ENCODE assay signal across 16 cellular contexts in genomic region chr6:72955666-72956065, GRCh38.
DNase-seq lines count a peak whose midpoint lies in the region; ATAC-seq and TF ChIP-seq lines count a peak whose summit lies in the region.
"Had no signal": no experiment of that assay in that cellular context is flagged by ENCODE, and none has a peak within 500 bp of the region (broad histone marks: within the 10 kb centered on the region; RNA-seq: fewer than 3 reads in every experiment).

No MANE protein-coding gene starts in this region.

- TF ChIP-seq CTCF in HFFc6 (IDR thresholded peaks at IDR 0.05): no peak
- TF ChIP-seq CTCF in OCI-LY3 (IDR thresholded peaks at IDR 0.05; ENCODE audit: low read depth, low read length): no peak

- H3K4me3 Mint-ChIP-seq in HFFc6: peak overlapping the region; percentile 42; the same call in 1 of the 2 replicates
- no peak overlapping the region for H3K4me3 Mint-ChIP-seq in stimulated activated effector memory CD8-positive, alpha-beta T cell treated with anti-CD3 and anti-CD28 coated beads, Interleukin-12 subunit alpha, Interleukin-12 subunit beta, amount 100 ng/mL, for 72 hours
- H3K4me3 Mint-ChIP-seq in stimulated activated naive CD8-positive, alpha-beta T cell treated with anti-CD3 and anti-CD28 coated beads, Interleukin-15, amount 100 ng/mL, for 72 hours: no peak overlapping the region
- H3K4me3 Mint-ChIP-seq: activated B cell treated with CpG ODN at 0.5 μM for 24 hours had no signal

- no peak overlapping the region for H3K18ac ChIP-seq in mesendoderm (ENCODE audit: low read length)

- H2AK5ac ChIP-seq in mesendoderm (ENCODE audit: low read length): no peak overlapping the region

- intact Hi-C loops in head of caudate nucleus (cut with DNase I): no loop called here

- H2BK15ac ChIP-seq in mesendoderm (replicated peaks; ENCODE audit: low read depth): no peak overlapping the region

- H2BK5ac ChIP-seq in mesendoderm (ENCODE audit: low read length): no peak overlapping the region

- H4K8ac ChIP-seq in mesendoderm (ENCODE audit: low read depth, low read length): no peak overlapping the region

- H4K20me1 ChIP-seq in OCI-LY3 (ENCODE audit: insufficient read depth, low read length): no peaks in the 10 kb centered on the region

- no peaks in the 10 kb centered on the region for H3K36me3 ChIP-seq in OCI-LY3 (replicated peaks; ENCODE audit: low read depth, low read length)
- H3K36me3 ChIP-seq in mesendoderm (ENCODE audit: control insufficient read depth, insufficient read depth, low read length): no peaks in the 10 kb centered on the region
- H3K36me3 ChIP-seq: vagina had no signal

- no peak overlapping the region for H2AFZ ChIP-seq in OCI-LY3 (ENCODE audit: low read depth, low read length)

- H3K27ac Mint-ChIP-seq in HFFc6: peak overlapping the region; percentile 57
- H3K27ac Mint-ChIP-seq in stimulated activated effector memory CD8-positive, alpha-beta T cell treated with anti-CD3 and anti-CD28 coated beads, Interleukin-12 subunit alpha, Interleukin-12 subunit beta, amount 100 ng/mL, for 72 hours: no peak overlapping the region
- H3K27ac Mint-ChIP-seq in stimulated activated naive CD8-positive, alpha-beta T cell treated with anti-CD3 and anti-CD28 coated beads, Interleukin-15, amount 100 ng/mL, for 72 hours: no peak overlapping the region
- H3K27ac Mint-ChIP-seq: activated B cell treated with CpG ODN at 0.5 μM for 24 hours had no signal

- no peak overlapping the region for H3K9ac ChIP-seq in OCI-LY3 (ENCODE audit: low read length)
- no peak overlapping the region for H3K9ac ChIP-seq in mesendoderm (ENCODE audit: low read length)

- H3K56ac ChIP-seq in mesendoderm (ENCODE audit: low read length): no peak overlapping the region

- no peak overlapping the region for H2BK120ac ChIP-seq in mesendoderm (ENCODE audit: low read depth, low read length)

- H3K27me3 ChIP-seq in OCI-LY3 (ENCODE audit: low read depth, low read length) (no peaks in the 10 kb centered on the region), mesendoderm (ENCODE audit: insufficient read depth, low read length, poor library complexity) (no peaks in the 10 kb centered on the region)
- H3K27me3 ChIP-seq: vagina had no signal

- H3K27ac ChIP-seq in OCI-LY3 (ENCODE audit: low read length): no peak overlapping the region
- no peak overlapping the region for H3K27ac ChIP-seq in mesendoderm (ENCODE audit: low read depth, low read length)
- H3K27ac ChIP-seq: epithelial cell of prostate, vagina had no signal

- H3K36me3 Mint-ChIP-seq in HFFc6 (ENCODE audit: low read depth): no peaks in the 10 kb centered on the region
- H3K36me3 Mint-ChIP-seq in stimulated activated effector memory CD8-positive, alpha-beta T cell treated with anti-CD3 and anti-CD28 coated beads, Interleukin-12 subunit alpha, Interleukin-12 subunit beta, amount 100 ng/mL, for 72 hours: no peaks in the 10 kb centered on the region

- H3K9me3 ChIP-seq in OCI-LY3 (ENCODE audit: insufficient read depth, low read length): no peaks in the 10 kb centered on the region
- H3K9me3 ChIP-seq: vagina had no signal

- H3K79me2 ChIP-seq in OCI-LY3 (ENCODE audit: low read length): no peaks in the 10 kb centered on the region
- H3K79me2 ChIP-seq in mesendoderm (ENCODE audit: control insufficient read depth, insufficient read depth, low read length): no peaks in the 10 kb centered on the region

- peak overlapping the region; percentile 14; the same call in 1 of the 2 replicates for H3K4me2 ChIP-seq in OCI-LY3 (ENCODE audit: low read length)
- no peak overlapping the region for H3K4me2 ChIP-seq in mesendoderm (ENCODE audit: low read length)

- no peak overlapping the region for H4K5ac ChIP-seq in mesendoderm (ENCODE audit: low read length)

- no peaks in the 10 kb centered on the region for H3K9me3 Mint-ChIP-seq in HFFc6
- no peaks in the 10 kb centered on the region for H3K9me3 Mint-ChIP-seq in stimulated activated effector memory CD8-positive, alpha-beta T cell treated with anti-CD3 and anti-CD28 coated beads, Interleukin-12 subunit alpha, Interleukin-12 subunit beta, amount 100 ng/mL, for 72 hours
- H3K9me3 Mint-ChIP-seq in stimulated activated naive CD8-positive, alpha-beta T cell treated with anti-CD3 and anti-CD28 coated beads, Interleukin-15, amount 100 ng/mL, for 72 hours: no peaks in the 10 kb centered on the region
- H3K9me3 Mint-ChIP-seq: activated B cell treated with CpG ODN at 0.5 μM for 24 hours had no signal

- H3K4ac ChIP-seq in mesendoderm (ENCODE audit: low read depth, low read length): no peak overlapping the region

- no peak overlapping the region for H3K4me3 ChIP-seq in OCI-LY3 (ENCODE audit: low read length)
- H3K4me3 ChIP-seq in mesendoderm (ENCODE audit: low read length): no peak overlapping the region
- H3K4me3 ChIP-seq: lung, vagina had no signal

- H3K27me3 Mint-ChIP-seq in HFFc6 (ENCODE audit: insufficient read depth): no peaks in the 10 kb centered on the region; the same call in 1 of the 2 replicates
- no peaks in the 10 kb centered on the region for H3K27me3 Mint-ChIP-seq in stimulated activated naive CD8-positive, alpha-beta T cell treated with anti-CD3 and anti-CD28 coated beads, Interleukin-15, amount 100 ng/mL, for 72 hours
- H3K27me3 Mint-ChIP-seq: activated B cell treated with CpG ODN at 0.5 μM for 24 hours had no signal

- no peak overlapping the region for H3K23ac ChIP-seq in mesendoderm (ENCODE audit: low read length)

- peaks cover 6% of the 10 kb centered on the region; the same call in 1 of the 2 replicates for H3K4me1 ChIP-seq in OCI-LY3 (ENCODE audit: low read length)
- no peaks in the 10 kb centered on the region for H3K4me1 ChIP-seq in mesendoderm (ENCODE audit: control insufficient read depth, low read depth, low read length)
- H3K4me1 ChIP-seq: vagina had no signal

- ATAC-seq in stimulated activated effector memory CD8-positive, alpha-beta T cell treated with anti-CD3 and anti-CD28 coated beads, Interleukin-12 subunit alpha, Interleukin-12 subunit beta, amount 100 ng/mL, for 72 hours: no peak
- ATAC-seq in stimulated activated naive CD8-positive, alpha-beta T cell treated with anti-CD3 and anti-CD28 coated beads, Interleukin-15, amount 100 ng/mL, for 72 hours: no peak
- ATAC-seq: HCT116 had no signal

- no CpG with 5 or more reads among the region's 2 CpGs for WGBS in mesendoderm (ENCODE audit: extremely low coverage, insufficient coverage, low lambda C conversion rate)

- peaks cover 63% of the 10 kb centered on the region for H3K4me1 Mint-ChIP-seq in HFFc6 (ENCODE audit: low read depth)
- no peaks in the 10 kb centered on the region for H3K4me1 Mint-ChIP-seq in stimulated activated effector memory CD8-positive, alpha-beta T cell treated with anti-CD3 and anti-CD28 coated beads, Interleukin-12 subunit alpha, Interleukin-12 subunit beta, amount 100 ng/mL, for 72 hours
- H3K4me1 Mint-ChIP-seq in stimulated activated naive CD8-positive, alpha-beta T cell treated with anti-CD3 and anti-CD28 coated beads, Interleukin-15, amount 100 ng/mL, for 72 hours: peaks cover 25% of the 10 kb centered on the region

- DNase-seq in CMK (ENCODE audit: low read depth): peak; percentile 5
- DNase-seq in HFFc6: no peak
- DNase-seq in head of caudate nucleus: peak in 29 of 42 donors; percentile 10 to 73 (median 29)
- no peak for DNase-seq in mesendoderm
- DNase-seq in NCI-H2196 (lab: John Stamatoyannopoulos, UW; ENCODE audit: unreplicated experiment): no peak
- no peak for DNase-seq in stimulated activated effector memory CD8-positive, alpha-beta T cell treated with anti-CD3 and anti-CD28 coated beads, Interleukin-12 subunit alpha, Interleukin-12 subunit beta, amount 100 ng/mL, for 72 hours (ENCODE audit: low spot score in 2 of 2)
- DNase-seq in stimulated activated naive CD8-positive, alpha-beta T cell treated with anti-CD3 and anti-CD28 coated beads, Interleukin-15, amount 100 ng/mL, for 72 hours: no peak
- DNase-seq: activated B cell treated with CpG ODN at 0.5 μM for 24 hours; NCI-H2029; NCI-H524; stimulated activated CD4-positive, alpha-beta T cell treated with anti-CD3 and anti-CD28 coated beads, Interleukin-15, amount 100 ng/mL, for 24 hours had no signal

- no peaks in the 10 kb centered on the region for H3K79me1 ChIP-seq in mesendoderm (ENCODE audit: low read length)

Comparison
In these comparisons a context has a peak if more than half of its experiments do, and no peak if none do; other contexts are left out.
1. DNase-seq: peak in CMK (single experiment) and head of caudate nucleus (29 of 42); none in HFFc6 (single experiment), mesendoderm (single experiment), NCI-H2196 (single experiment), stimulated activated effector memory CD8-positive, alpha-beta T cell treated with anti-CD3 and anti-CD28 coated beads, Interleukin-12 subunit alpha, Interleukin-12 subunit beta, amount 100 ng/mL, for 72 hours (0 of 2) and stimulated activated naive CD8-positive, alpha-beta T cell treated with anti-CD3 and anti-CD28 coated beads, Interleukin-15, amount 100 ng/mL, for 72 hours (0 of 2).